In genomic region chr14:69664190-69664742, GRCh38 we compare ENCODE assay signal across 14 cellular contexts. TPM values are rescaled to one million over a fixed set of nuclear protein-coding genes. Genes with fewer than 3 reads are reported as not detected.
DNase-seq lines count a peak whose midpoint lies in the region; ATAC-seq, FAIRE-seq and TF ChIP-seq lines count a peak whose summit lies in the region.
"Had no signal": no experiment of that assay in that cellular context is flagged by ENCODE, and none has a peak within 500 bp of the region (broad histone marks: within the 10 kb centered on the region; RNA-seq: fewer than 3 reads in every experiment).

No MANE protein-coding gene starts in this region.

- DNase-seq in T-cell (no peak), HepG2 (ENCODE audit: low spot score) (no peak), kidney glomerular epithelial cell (lab: John Stamatoyannopoulos, UW) (no peak), kidney (no peak), urothelium cell line (ENCODE audit: low spot score) (no peak)
- DNase-seq in stimulated activated naive B cell treated with anti-CD40 and anti-IgM and Interleukin-4, amounts not matched to agents 10 μg/mL and 1 μg/mL and 100 μg/mL, for 72 hours: no peak
- DNase-seq: activated naive CD4-positive, alpha-beta T cell treated with anti-CD3 and anti-CD28 coated beads, Interleukin-2, amount 10 ng/mL, durations not matched to agents 7 days and 5 days; NCI-H345; posterior cingulate gyrus; stimulated activated CD4-positive, alpha-beta T cell treated with anti-CD3 and anti-CD28 coated beads, Interleukin-4, amount 100 ng/mL, for 24 hours; stimulated activated naive CD8-positive, alpha-beta T cell treated with anti-CD3 and anti-CD28 coated beads, Interleukin-15, Interleukin-2, amounts not matched to agents 100 U/mL and 50 U/mL, for 24 hours had no signal

- H3K36me3 ChIP-seq in DOHH2 (ENCODE audit: control insufficient read depth, low read length): peaks cover 8% of the 10 kb centered on the region
- H3K36me3 ChIP-seq in HepG2 (replicated peaks in 1 of 2; ENCODE audit: control insufficient read depth in 1 of 2, insufficient read depth in 2 of 2, low read length in 2 of 2): no peaks in the 10 kb centered on the region; a peak in 1 of 5 replicates
- H3K36me3 ChIP-seq in kidney (ENCODE audit: control insufficient read depth in 1 of 2, insufficient read depth in 2 of 2, low read length in 2 of 2): peaks cover 4 to 5% of the 10 kb centered on the region in 2 donors

- H3K9ac ChIP-seq in HepG2 (ENCODE audit: insufficient read depth, low read depth, low read length): no peak overlapping the region
- H3K9ac ChIP-seq in kidney (ENCODE audit: low read length in 2 of 2): no peak overlapping the region

- BruUV-seq in HepG2 (replicated peaks; lab: Mats Ljungman, UMichigan): no TSS peak

- H3K9me3 Mint-ChIP-seq in T-cell: peaks cover 0 to 3% (median 2%) of the 10 kb centered on the region in 3 donors
- H3K9me3 Mint-ChIP-seq in stimulated activated naive B cell treated with anti-CD40 and anti-IgM and Interleukin-4, amounts not matched to agents 10 μg/mL and 1 μg/mL and 100 μg/mL, for 72 hours: peaks cover 2 to 7% of the 10 kb centered on the region in 2 donors
- H3K9me3 Mint-ChIP-seq: mesothelial cell of epicardium had no signal

- peak overlapping the region; percentile 69 to 70 for H3K27ac Mint-ChIP-seq in T-cell
- peak overlapping the region; percentile 89 for H3K27ac Mint-ChIP-seq in stimulated activated naive B cell treated with anti-CD40 and anti-IgM and Interleukin-4, amounts not matched to agents 10 μg/mL and 1 μg/mL and 100 μg/mL, for 72 hours
- H3K27ac Mint-ChIP-seq: activated naive CD4-positive, alpha-beta T cell treated with anti-CD3 and anti-CD28 coated beads, Interleukin-2, amount 10 ng/mL, durations not matched to agents 7 days and 5 days had no signal

- CTCF ChIA-PET in T-cell (lab: Charles Lee) (no interaction called here), HepG2 (lab: Yijun Ruan, JAX; ENCODE audit: low intra/inter-chr PET ratio, low total read pairs) (no interaction called here)

- peaks cover 6% of the 10 kb centered on the region for H3F3A ChIP-seq in DOHH2 (ENCODE audit: control insufficient read depth, insufficient read depth)

- H3K36me3 Mint-ChIP-seq in T-cell: peaks cover 48% of the 10 kb centered on the region
- H3K36me3 Mint-ChIP-seq in stimulated activated naive B cell treated with anti-CD40 and anti-IgM and Interleukin-4, amounts not matched to agents 10 μg/mL and 1 μg/mL and 100 μg/mL, for 72 hours: peaks cover 43 to 86% of the 10 kb centered on the region in 2 donors

- H3K9me3 ChIP-seq in DOHH2 (ENCODE audit: control insufficient read depth, insufficient read depth, low read length) (no peaks in the 10 kb centered on the region), HepG2 (ENCODE audit: low read length) (no peaks in the 10 kb centered on the region), kidney (ENCODE audit: control insufficient read depth in 1 of 2, low read length in 2 of 2) (no peaks in the 10 kb centered on the region)

- no peaks in the 10 kb centered on the region for H3K9me2 ChIP-seq in DOHH2 (replicated peaks; ENCODE audit: control insufficient read depth, low read length)

- H3K79me2 ChIP-seq in DOHH2 (ENCODE audit: control insufficient read depth, low read length) (peaks cover 76% of the 10 kb centered on the region), HepG2 (ENCODE audit: insufficient read depth, low read length) (peaks cover 5% of the 10 kb centered on the region)

- TF ChIP-seq POLR2A in HepG2 (IDR thresholded peaks at IDR 0.05; ENCODE audit: insufficient read depth in 1 of 2, low read depth in 2 of 2, low read length in 2 of 2): no peak

- FAIRE-seq in HepG2 (lab: Jason Lieb, UNC) (no peak), kidney (lab: Jason Lieb, UNC) (no peak), urothelium cell line (lab: Jason Lieb, UNC) (no peak)

- H3K27me3 ChIP-seq in DOHH2 (ENCODE audit: control insufficient read depth, low read length) (no peaks in the 10 kb centered on the region), HepG2 (ENCODE audit: control insufficient read depth in 1 of 2, insufficient read depth in 2 of 2, low read length in 2 of 2) (no peaks in the 10 kb centered on the region)

- no peak for TF ChIP-seq EP300 in HepG2 (IDR thresholded peaks at IDR 0.05; ENCODE audit: low read depth in 2 of 2, low read length in 2 of 2)
- TF ChIP-seq EP300 in HepG2 (CRISPR knock-in tag; IDR thresholded peaks at IDR 0.05; ENCODE audit: borderline replicate concordance): no peak

- peaks cover 87 to 93% (median 88%) of the 10 kb centered on the region in 3 donors for H3K4me1 Mint-ChIP-seq in T-cell
- peaks cover 62 to 93% of the 10 kb centered on the region in 2 donors for H3K4me1 Mint-ChIP-seq in stimulated activated naive B cell treated with anti-CD40 and anti-IgM and Interleukin-4, amounts not matched to agents 10 μg/mL and 1 μg/mL and 100 μg/mL, for 72 hours

- H3K4me2 ChIP-seq in DOHH2 (ENCODE audit: low read length): peak overlapping the region; percentile 23
- no peak overlapping the region for H3K4me2 ChIP-seq in HepG2 (ENCODE audit: low read depth, low read length)

- H3K27me3 Mint-ChIP-seq in T-cell: no peaks in the 10 kb centered on the region
- H3K27me3 Mint-ChIP-seq in stimulated activated naive B cell treated with anti-CD40 and anti-IgM and Interleukin-4, amounts not matched to agents 10 μg/mL and 1 μg/mL and 100 μg/mL, for 72 hours: no peaks in the 10 kb centered on the region
- H3K27me3 Mint-ChIP-seq: activated naive CD4-positive, alpha-beta T cell treated with anti-CD3 and anti-CD28 coated beads, Interleukin-2, amount 10 ng/mL, durations not matched to agents 7 days and 5 days had no signal

- intact Hi-C loops in HepG2 (cut with micrococcal nuclease; ENCODE audit: unreplicated experiment) (no loop called here), kidney (cut with DNase I) (no loop called here)

- H3K4me3 ChIP-seq in DOHH2 (ENCODE audit: low read length) (no peak overlapping the region), HepG2 (replicated peaks in 1 of 3; ENCODE audit: insufficient read depth in 1 of 3, low read depth in 2 of 3, low read length in 3 of 3) (no peak overlapping the region), kidney (ENCODE audit: low read length in 2 of 2) (no peak overlapping the region)

- H3K27ac ChIP-seq in DOHH2 (ENCODE audit: low read depth, low read length) (no peak overlapping the region), HepG2 (ENCODE audit: extremely low read length, insufficient read depth, low read length) (peak overlapping the region; percentile 14), kidney (ENCODE audit: low read depth in 2 of 2, low read length in 2 of 2) (peak overlapping the region in 1 of 2 donors; percentile 26)

- H4K20me1 ChIP-seq in DOHH2 (ENCODE audit: control insufficient read depth, insufficient read depth, low read depth, low read length): no peaks in the 10 kb centered on the region
- H4K20me1 ChIP-seq in HepG2 (ENCODE audit: insufficient read depth, low read length): no peaks in the 10 kb centered on the region

- in situ Hi-C loops in HepG2 (cut with HindIII; ENCODE audit: extremely low pct_ligation_motif_present, low pct_unique_long_range_greater_than_20kb): no loop called here

- H3K4me1 ChIP-seq in DOHH2 (ENCODE audit: control insufficient read depth, low read length) (peaks cover 63% of the 10 kb centered on the region), HepG2 (ENCODE audit: insufficient read depth, low read length) (peaks cover 71% of the 10 kb centered on the region), kidney (ENCODE audit: control insufficient read depth in 1 of 2, insufficient read depth in 1 of 2, low read depth in 1 of 2, low read length in 2 of 2) (peaks cover 20 to 27% of the 10 kb centered on the region in 2 donors)

- ATAC-seq in T-cell (replicated peaks in 1 of 4) (no peak), HepG2 (no peak)
- no peak for ATAC-seq in stimulated activated naive B cell treated with anti-CD40 and anti-IgM and Interleukin-4, amounts not matched to agents 10 μg/mL and 1 μg/mL and 100 μg/mL, for 72 hours (replicated peaks)
- ATAC-seq: esophagus mucosa; stimulated activated naive CD8-positive, alpha-beta T cell treated with anti-CD3 and anti-CD28 coated beads, Interleukin-15, Interleukin-2, amounts not matched to agents 100 U/mL and 50 U/mL, for 24 hours had no signal

- POLR2A ChIA-PET in T-cell (lab: Charles Lee): interaction anchor here in 1 of 2 donors (0.7 kb wide), 1 partner anchor 857 kb away, joined by 6 read pairs; no protein-coding TSS in a partner anchor
- POLR2A ChIA-PET in HepG2 (lab: Yijun Ruan, JAX): interaction anchor here (1.8 kb wide), 1 partner anchor 16 kb away, joined by 5 read pairs; no protein-coding TSS in a partner anchor

- H2AFZ ChIP-seq in HepG2 (ENCODE audit: low read length): no peak overlapping the region

- TF ChIP-seq RAD21 in HepG2 (CRISPR knock-in tag; IDR thresholded peaks at IDR 0.05): no peak

- 95% methylated on average over 8 of the region's 8 CpGs for WGBS in HepG2 (ENCODE audit: low lambda C conversion rate)

- TF ChIP-seq CTCF in DOHH2 (IDR thresholded peaks at IDR 0.05; ENCODE audit: low read depth, low read length, poor library complexity, severe bottlenecking): no peak
- TF ChIP-seq CTCF in HepG2 (CRISPR knock-in tag; IDR thresholded peaks at IDR 0.05): no peak
- TF ChIP-seq CTCF in kidney (IDR thresholded peaks at IDR 0.05; ENCODE audit: borderline replicate concordance, extremely low read depth, insufficient read depth): no peak

- peak overlapping the region in 1 of 3 donors; percentile 6 for H3K4me3 Mint-ChIP-seq in T-cell
- H3K4me3 Mint-ChIP-seq in stimulated activated naive B cell treated with anti-CD40 and anti-IgM and Interleukin-4, amounts not matched to agents 10 μg/mL and 1 μg/mL and 100 μg/mL, for 72 hours: no peak overlapping the region
- H3K4me3 Mint-ChIP-seq: activated naive CD4-positive, alpha-beta T cell treated with anti-CD3 and anti-CD28 coated beads, Interleukin-2, amount 10 ng/mL, durations not matched to agents 7 days and 5 days; mesothelial cell of epicardium had no signal

RNA-seq across cellular contexts. Expression of gene SUSD6, which starts 52.9 kb away (rescaled TPM):
- total RNA-seq in T-cell (10 to 100 TPM; 53.5 to 75.5 (median 60.4) TPM), HepG2 (2016; rRNA removed; fragmentation: Illumina TruSeq; extraction: Trizol) (4.8 and 7.2 TPM in 2 replicates), kidney (84.2 TPM)
- total RNA-seq in HepG2 (2016; cell fraction: cytosol; rRNA removed; fragmentation: Illumina TruSeq; extraction: Trizol; ENCODE audit: low read depth): 0.53 and 0.71 TPM in 2 replicates
- 3.7 and 7.0 TPM in 2 replicates for total RNA-seq in HepG2 (2016; cell fraction: insoluble cytoplasmic fraction; rRNA removed; fragmentation: Illumina TruSeq; extraction: Trizol)
- total RNA-seq in HepG2 (2016; cell fraction: membrane; rRNA removed; fragmentation: Illumina TruSeq; extraction: Trizol): 2.4 and 2.6 TPM in 2 replicates
- total RNA-seq in HepG2 (2016; cell fraction: nucleus; rRNA removed; fragmentation: Illumina TruSeq; extraction: Trizol): 11.6 and 12.8 TPM in 2 replicates
- polyA plus RNA-seq in HepG2 (2011; rRNA removed) (7.4 and 9.4 TPM in 2 replicates), kidney (ENCODE audit: insufficient read depth, low read depth, low replicate concordance) (14.3 TPM)
- 3.9 and 4.6 TPM in 2 replicates for polyA plus RNA-seq in HepG2 (2011; cell fraction: cytosol; rRNA removed)
- 17.5 and 19.4 TPM in 2 replicates for polyA plus RNA-seq in HepG2 (2011; cell fraction: nucleus; rRNA removed)
- 5.8 and 6.9 TPM in 2 replicates for polyA plus RNA-seq in HepG2 (2012)
- polyA plus RNA-seq in HepG2 (2016; cell fraction: cytosol; fragmentation: Illumina TruSeq; extraction: Trizol; ENCODE audit: low read depth): 0.43 and 0.46 TPM in 2 replicates
- polyA plus RNA-seq in HepG2 (2016; cell fraction: insoluble cytoplasmic fraction; fragmentation: Illumina TruSeq; extraction: Trizol; ENCODE audit: low read depth): 3.1 and 3.3 TPM in 2 replicates
- 0.96 and 1.2 TPM in 2 replicates for polyA plus RNA-seq in HepG2 (2016; cell fraction: membrane; fragmentation: Illumina TruSeq; extraction: Trizol; ENCODE audit: low read depth)
- 14.7 and 15.5 TPM in 2 replicates for polyA plus RNA-seq in HepG2 (2016; cell fraction: nucleus; fragmentation: Illumina TruSeq; extraction: Trizol; ENCODE audit: insufficient read depth, low read depth)
- polyA minus RNA-seq in HepG2 (2011; rRNA and poly(A)+ RNA removed; ENCODE audit: low replicate concordance): 7.6 and 16.1 TPM in 2 replicates
- polyA minus RNA-seq in HepG2 (2011; cell fraction: cytosol; rRNA and poly(A)+ RNA removed): 5.3 and 6.9 TPM in 2 replicates
- 12.5 and 13.1 TPM in 2 replicates for polyA minus RNA-seq in HepG2 (2011; cell fraction: nucleus; rRNA and poly(A)+ RNA removed)
